13 cellular contexts compared by ENCODE assay signal in genomic region chr6:83185096-83185495, GRCh38.
"Had no signal": no experiment of that assay in that cellular context is flagged by ENCODE, and none has a peak within 500 bp of the region (broad histone marks: within the 10 kb centered on the region; RNA-seq: fewer than 3 reads in every experiment).

No MANE protein-coding gene starts in this region.

- DNase-seq: activated B cell treated with CpG ODN at 0.5 μM for 24 hours; activated CD4-positive, alpha-beta memory T cell treated with anti-CD3 and anti-CD28 coated beads, Interleukin-2, amount 10 ng/mL, durations not matched to agents 7 days and 5 days; activated CD4-positive, alpha-beta T cell treated with anti-CD3 and anti-CD28 coated beads for 4 hours; activated CD8-positive, alpha-beta memory T cell treated with anti-CD3 and anti-CD28 coated beads, Interleukin-2, amount 10 ng/mL, durations not matched to agents 7 days and 5 days; activated naive CD4-positive, alpha-beta T cell treated with Interleukin-2 at 50 U/mL for 16 hours; activated T-cell treated with anti-CD3 and anti-CD28 coated beads, Interleukin-2, amount 50 U/mL, for 1 hour; cortex of kidney; esophagus squamous epithelium; left cardiac atrium; stimulated activated CD4-positive, alpha-beta T cell treated with anti-CD3 and anti-CD28 coated beads, Interleukin-12 subunit alpha, Interleukin-12 subunit beta, amount 100 ng/mL, for 4 hours; stimulated activated CD4-positive, alpha-beta T cell treated with anti-CD3 and anti-CD28 coated beads, Interleukin-1b, Interleukin-23, amount 100 ng/mL, for 48 hours had no signal

- H3K9me3 ChIP-seq: esophagus squamous epithelium had no signal

- FAIRE-seq: endometrium, TTC549 had no signal

- H3K27me3 ChIP-seq: esophagus squamous epithelium had no signal

- H3K27ac ChIP-seq: esophagus squamous epithelium had no signal

- ATAC-seq: activated CD8-positive, alpha-beta memory T cell treated with anti-CD3 and anti-CD28 coated beads, Interleukin-2, amount 10 ng/mL, durations not matched to agents 7 days and 5 days; left cardiac atrium had no signal

- H3K4me3 ChIP-seq: esophagus squamous epithelium had no signal

- H3K4me1 ChIP-seq: esophagus squamous epithelium had no signal
